ENCODE assay signal across 12 cellular contexts in genomic region chr20:3047486-3048419, GRCh38. TPM values are rescaled to one million over a fixed set of nuclear protein-coding genes. Genes with fewer than 3 reads are reported as not detected.
DNase-seq lines count a peak whose midpoint lies in the region; FAIRE-seq and TF ChIP-seq lines count a peak whose summit lies in the region.
"Had no signal": no experiment of that assay in that cellular context is flagged by ENCODE, and none has a peak within 500 bp of the region (broad histone marks: within the 10 kb centered on the region; RNA-seq: fewer than 3 reads in every experiment).

No MANE protein-coding gene starts in this region.

- H3K27me3 ChIP-seq in small intestine (ENCODE audit: control insufficient read depth in 2 of 2, insufficient read depth in 2 of 2, low read length in 2 of 2): no peaks in the 10 kb centered on the region
- H3K27me3 ChIP-seq: pancreas, upper lobe of left lung had no signal

- TF ChIP-seq CTCF in coronary artery (IDR thresholded peaks at IDR 0.05): no peak

- FAIRE-seq in small intestine (lab: Jason Lieb, UNC) (no peak), GM12892 (lab: Jason Lieb, UNC) (no peak)
- FAIRE-seq: pancreas had no signal

- peaks cover 48% of the 10 kb centered on the region for H3K36me3 Mint-ChIP-seq in activated T-cell treated with anti-CD3 and anti-CD28 coated beads, Interleukin-2, amount 50 U/mL, for 24 hours (ENCODE audit: low read depth)

- H3K4me3 ChIP-seq in coronary artery (peak overlapping the region; percentile 95), small intestine (ENCODE audit: low read depth in 1 of 2, low read length in 2 of 2) (no peak overlapping the region)

- TF ChIP-seq POLR2A in GM12892 (IDR thresholded peaks at IDR 0.05; ENCODE audit: low read depth, low read length): no peak

- DNase-seq in activated T-cell treated with anti-CD3 and anti-CD28 coated beads, Interleukin-2, amount 50 U/mL, for 24 hours: no peak
- no peak for DNase-seq in activated T-cell treated with anti-CD3 and anti-CD28 coated beads for 4 hours
- peak; percentile 40 for DNase-seq in OCI-M1 (lab: John Stamatoyannopoulos, UW)
- DNase-seq in coronary artery (ENCODE audit: low spot score): no peak
- DNase-seq in small intestine: peak; percentile 12
- DNase-seq in GM12892 (ENCODE audit: insufficient read length): no peak
- no peak for DNase-seq in NCI-H1930 (lab: John Stamatoyannopoulos, UW)
- DNase-seq in activated CD8-positive, alpha-beta memory T cell treated with anti-CD3 and anti-CD28 coated beads, Interleukin-2, amount 50 U/mL, for 48 hours: no peak
- DNase-seq: AML-193, upper lobe of left lung had no signal

- peak overlapping the region; percentile 77 for H3K27ac Mint-ChIP-seq in activated T-cell treated with anti-CD3 and anti-CD28 coated beads, Interleukin-2, amount 50 U/mL, for 24 hours

- no peaks in the 10 kb centered on the region for H3K4me1 ChIP-seq in small intestine (ENCODE audit: control insufficient read depth in 2 of 2, insufficient read depth in 1 of 2, low read depth in 1 of 2, low read length in 1 of 2)

- WGBS in small intestine, 3 donors: 84 to 87% (median 87%) methylated on average over 14 of the region's 14 CpGs

- peaks cover 2 to 5% of the 10 kb centered on the region in 2 donors for H3K36me3 ChIP-seq in small intestine (ENCODE audit: control insufficient read depth in 2 of 2, insufficient read depth in 2 of 2, low read length in 2 of 2)

- no peaks in the 10 kb centered on the region for H3K9me3 Mint-ChIP-seq in activated T-cell treated with anti-CD3 and anti-CD28 coated beads, Interleukin-2, amount 50 U/mL, for 24 hours

- H3K4me1 Mint-ChIP-seq in activated T-cell treated with anti-CD3 and anti-CD28 coated beads, Interleukin-2, amount 50 U/mL, for 24 hours (ENCODE audit: low read depth): peaks cover 41% of the 10 kb centered on the region

- H3K27ac ChIP-seq in coronary artery (no peak overlapping the region), small intestine (ENCODE audit: low read depth in 1 of 2, low read length in 1 of 2) (no peak overlapping the region)
- H3K27ac ChIP-seq: pancreas had no signal

- H3K27me3 Mint-ChIP-seq in activated T-cell treated with anti-CD3 and anti-CD28 coated beads, Interleukin-2, amount 50 U/mL, for 24 hours: no peaks in the 10 kb centered on the region

- H3K9me3 ChIP-seq in small intestine (ENCODE audit: control insufficient read depth, low read depth): no peaks in the 10 kb centered on the region
- H3K9me3 ChIP-seq: pancreas, upper lobe of left lung had no signal

- H3K4me3 Mint-ChIP-seq in activated T-cell treated with anti-CD3 and anti-CD28 coated beads, Interleukin-2, amount 50 U/mL, for 24 hours: peak overlapping the region; percentile 89

RNA-seq across cellular contexts. Expression of gene MRPS26, which starts 1.9 kb away (rescaled TPM):
- polyA plus RNA-seq in small intestine: 10 to 100 TPM; 58.4 to 77.5 (median 75.4) TPM
- 26.6 TPM for polyA plus RNA-seq in GM12892 (2012; ENCODE audit: missing spikeins)

RNA-seq across cellular contexts. Expression of gene GNRH2, which starts 4.3 kb away (rescaled TPM):
- polyA plus RNA-seq in small intestine: under 1 TPM in 1 of 3 donors, not detected in 2; 0.15 TPM
- polyA plus RNA-seq in GM12892 (2012; ENCODE audit: missing spikeins): not detected
- polyA plus RNA-seq: pancreas had no signal

RNA-seq across cellular contexts. Expression of gene OXT, which starts 23.7 kb away (rescaled TPM):
- polyA plus RNA-seq in small intestine: 10 to 100 TPM in 2 of 3 donors, 1 to 10 TPM in 1; 2.7 to 45.8 (median 36.2) TPM
- not detected for polyA plus RNA-seq in GM12892 (2012; ENCODE audit: missing spikeins)
- polyA plus RNA-seq: pancreas had no signal

RNA-seq across cellular contexts. Expression of gene AVP, which starts 36.8 kb away (rescaled TPM):
- polyA plus RNA-seq in small intestine: 1 to 10 TPM in 1 of 3 donors, not detected in 2; 2.7 TPM
- polyA plus RNA-seq in GM12892 (2012; ENCODE audit: missing spikeins): not detected
- polyA plus RNA-seq: esophagus, pancreas had no signal

Comparison
In these comparisons a context has a peak if more than half of its experiments do, and no peak if none do; other contexts are left out.
1. DNase-seq: peak in OCI-M1 (single experiment) and small intestine (single experiment); none in activated T-cell treated with anti-CD3 and anti-CD28 coated beads, Interleukin-2, amount 50 U/mL, for 24 hours (single experiment), activated T-cell treated with anti-CD3 and anti-CD28 coated beads for 4 hours (single experiment), coronary artery (single experiment), GM12892 (single experiment), NCI-H1930 (0 of 2) and activated CD8-positive, alpha-beta memory T cell treated with anti-CD3 and anti-CD28 coated beads, Interleukin-2, amount 50 U/mL, for 48 hours (single experiment).